ENCODE assay signal across 9 cellular contexts in genomic region chr10:80144302-80145131, GRCh38. TPM values are rescaled to one million over a fixed set of nuclear protein-coding genes. Genes with fewer than 3 reads are reported as not detected.
DNase-seq lines count a peak whose midpoint lies in the region; ATAC-seq and TF ChIP-seq lines count a peak whose summit lies in the region.
"Had no signal": no experiment of that assay in that cellular context is flagged by ENCODE, and none has a peak within 500 bp of the region (broad histone marks: within the 10 kb centered on the region; RNA-seq: fewer than 3 reads in every experiment).

No MANE protein-coding gene starts in this region.

- peak; percentile 43 for ATAC-seq in HG03135 (IDR thresholded peaks at IDR 0.05; ENCODE audit: unreplicated experiment)

- peak; percentile 71 for DNase-seq in activated CD8-positive, alpha-beta memory T cell treated with anti-CD3 and anti-CD28 coated beads for 24 hours
- no peak for DNase-seq in activated CD8-positive, alpha-beta memory T cell treated with anti-CD3 and anti-CD28 coated beads, Interleukin-2, amount 50 U/mL, for 4 hours
- DNase-seq in PC-9 = peak; percentile 58 to 77
- DNase-seq in ascending aorta (ENCODE audit: low spot score in 2 of 2) = no peak
- DNase-seq in SW 1271 (lab: John Stamatoyannopoulos, UW) = no peak
- DNase-seq in mucosa of gallbladder (ENCODE audit: low spot score) = no peak

- H3K4me3 ChIP-seq in PC-9 (peak overlapping the region; percentile 48), ascending aorta (no peak overlapping the region), muscle layer of duodenum (ENCODE audit: low read depth in 1 of 2, low read length in 2 of 2) (peak overlapping the region; percentile 39 to 45)

- H3K36me3 ChIP-seq in PC-9 (ENCODE audit: low read depth) (peaks cover 8% of the 10 kb centered on the region), ascending aorta (peaks cover 0 to 8% of the 10 kb centered on the region in 2 donors), muscle layer of duodenum (ENCODE audit: control insufficient read depth in 1 of 2, insufficient read depth in 2 of 2, low read length in 2 of 2) (peaks cover 1 to 14% of the 10 kb centered on the region in 2 donors)

- H3K27me3 ChIP-seq in PC-9 (ENCODE audit: insufficient read depth, low read depth) (no peaks in the 10 kb centered on the region), ascending aorta (no peaks in the 10 kb centered on the region), muscle layer of duodenum (ENCODE audit: low read depth, low read length) (no peaks in the 10 kb centered on the region)

- CTCF ChIA-PET in PC-9 (lab: Charles Lee) = interaction anchor here (0.5 to 2.3 kb wide), 10 partner anchors 59 to 681 kb away, joined by 3 to 29 read pairs (median 5); no protein-coding TSS in a partner anchor

- POLR2A ChIA-PET in PC-9 (lab: Charles Lee; ENCODE audit: unreplicated experiment) = interaction anchor here (0.6 to 1.0 kb wide), 4 partner anchors 49 to 159 kb away, joined by 3 to 4 read pairs (median 3); no protein-coding TSS in a partner anchor

- BruUV-seq in PC-9 (replicated peaks; lab: Mats Ljungman, UMichigan) = TSS peak; percentile 75

- no peaks in the 10 kb centered on the region for H3K79me2 ChIP-seq in PC-9 (ENCODE audit: low read depth)

- no peaks in the 10 kb centered on the region for H3K9me2 ChIP-seq in PC-9 (ENCODE audit: insufficient read depth)

- no peak overlapping the region for H2AFZ ChIP-seq in PC-9

- peaks cover 43% of the 10 kb centered on the region for H3F3A ChIP-seq in PC-9 (ENCODE audit: insufficient read depth, low read depth)

- H3K27ac ChIP-seq in PC-9 (no peak overlapping the region), ascending aorta (peak overlapping the region; percentile 50 to 54), muscle layer of duodenum (ENCODE audit: low read length) (no peak overlapping the region)

- peak overlapping the region; percentile 93 for H3K4me2 ChIP-seq in PC-9

- TF ChIP-seq CTCF in PC-9 (conservative IDR thresholded peaks at IDR 0.05) (no peak), ascending aorta (IDR thresholded peaks at IDR 0.05) (no peak)

- peaks cover 23% of the 10 kb centered on the region for H3K4me1 ChIP-seq in PC-9 (replicated peaks; ENCODE audit: insufficient read depth)
- H3K4me1 ChIP-seq in ascending aorta = peaks cover 5 to 15% of the 10 kb centered on the region in 2 donors
- H3K4me1 ChIP-seq in muscle layer of duodenum (ENCODE audit: control insufficient read depth in 1 of 2, insufficient read depth in 2 of 2, low read length in 2 of 2) = peaks cover 4 to 15% of the 10 kb centered on the region in 2 donors

- H3K9me3 ChIP-seq in PC-9 (ENCODE audit: insufficient read depth, low read depth) (no peaks in the 10 kb centered on the region), ascending aorta (peaks cover 0 to 9% of the 10 kb centered on the region in 2 donors), muscle layer of duodenum (ENCODE audit: control insufficient read depth in 1 of 2, low read length in 2 of 2) (peaks cover 0 to 6% of the 10 kb centered on the region in 2 donors)

- intact Hi-C loops in PC-9 (cut with micrococcal nuclease; ENCODE audit: unreplicated experiment) = loop anchor here (1.0 to 5.0 kb wide), 3 partner anchors 63 to 97 kb away; no protein-coding TSS in a partner anchor
- intact Hi-C loops in ascending aorta (cut with DNase I) = loop anchor here (1.0 to 10.0 kb wide), 3 partner anchors 78 to 770 kb away; no protein-coding TSS in a partner anchor

- H4K20me1 ChIP-seq in PC-9 (ENCODE audit: insufficient read depth) = no peaks in the 10 kb centered on the region

RNA-seq across cellular contexts. Expression of gene PLAC9, which starts 12.0 kb away (rescaled TPM):
- 2.1 TPM in 1 of 2 replicates, not detected in the other for total RNA-seq in PC-9 (2021)
- total RNA-seq in ascending aorta = 221 TPM
- 8.5 TPM for total RNA-seq in mucosa of gallbladder
- total RNA-seq: activated CD8-positive, alpha-beta memory T cell treated with anti-CD3 and anti-CD28 coated beads for 36 hours had no signal

Comparison
In these comparisons a context has a peak if more than half of its experiments do, and no peak if none do; other contexts are left out.
1. DNase-seq: peak in activated CD8-positive, alpha-beta memory T cell treated with anti-CD3 and anti-CD28 coated beads for 24 hours (single experiment) and PC-9 (2 of 2); none in activated CD8-positive, alpha-beta memory T cell treated with anti-CD3 and anti-CD28 coated beads, Interleukin-2, amount 50 U/mL, for 4 hours (single experiment), ascending aorta (0 of 2), SW 1271 (0 of 2) and mucosa of gallbladder (single experiment).
2. H3K27ac ChIP-seq: peak in ascending aorta (2 of 2); none in PC-9 (single experiment) and muscle layer of duodenum (single experiment).
3. H3K4me3 ChIP-seq: peak in PC-9 (single experiment) and muscle layer of duodenum (2 of 2); none in ascending aorta (0 of 2).
4. RNA of gene PLAC9, which starts 12.0 kb away (total RNA-seq): 221 TPM in ascending aorta (single experiment); 8.5 TPM in mucosa of gallbladder (single experiment) and 2.1 TPM in PC-9; every median in the first group is over 10 times any median in the second.